Comparison of ENCODE assay signal across 8 cellular contexts in the genomic region with DNA sequence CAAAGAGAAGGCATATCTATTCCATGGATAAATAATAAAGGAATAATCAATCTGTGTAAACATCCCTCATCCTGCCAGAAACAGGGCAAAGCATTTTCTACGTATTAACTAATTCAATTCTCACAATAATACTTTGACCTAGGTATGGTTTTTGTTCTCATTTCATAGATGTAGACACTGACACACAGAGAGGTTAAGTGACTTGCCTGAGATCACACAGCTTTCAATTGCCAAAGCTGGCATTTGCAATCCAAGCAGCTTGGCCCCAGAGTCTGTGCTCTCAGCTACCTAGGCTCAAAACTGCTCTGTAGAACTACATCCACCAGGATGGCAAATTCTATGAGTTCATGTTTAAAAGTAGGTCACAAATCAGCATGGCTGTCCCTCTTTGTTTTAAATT.
"Had no signal": no experiment of that assay in that cellular context is flagged by ENCODE, and none has a peak within 500 bp of the region (broad histone marks: within the 10 kb centered on the region; RNA-seq: fewer than 3 reads in every experiment).

No MANE protein-coding gene starts in this region.

- DNase-seq: GM23248, GOT3, H9, HCEC 1CT, KG1 had no signal

- H3K4me3 ChIP-seq: GM23248 had no signal

- ATAC-seq: HepG2 had no signal

- H3K27ac ChIP-seq: GM23248, HL-60 had no signal

- H2AFZ ChIP-seq: GM23248 had no signal

- H3K9ac ChIP-seq: GM23248 had no signal

- FAIRE-seq: H54, HepG2 had no signal
